6 cellular contexts compared by ENCODE assay signal in the genomic region with DNA sequence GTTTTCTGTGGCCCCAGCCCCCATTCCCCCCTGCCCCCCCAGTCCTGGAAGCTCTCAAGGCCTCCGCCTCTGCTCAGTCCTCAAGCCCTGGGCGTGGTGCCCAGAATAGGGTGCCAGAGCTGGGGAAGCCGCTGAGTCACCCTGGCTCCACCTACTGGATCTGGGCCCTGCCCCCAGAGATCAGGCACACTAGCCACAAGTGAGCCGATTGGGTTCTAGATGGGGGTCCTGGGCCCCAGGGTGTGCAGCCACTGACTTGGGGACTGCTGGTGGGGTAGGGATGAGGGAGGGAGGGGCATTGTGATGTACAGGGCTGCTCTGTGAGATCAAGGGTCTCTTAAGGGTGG. TPM values are rescaled to one million over a fixed set of nuclear protein-coding genes. Genes with fewer than 3 reads are reported as not detected.
A peak's percentile ranks its signal among the peaks of the same experiment; 100 is the strongest.
DNase-seq lines count a peak whose midpoint lies in the region; ATAC-seq and TF ChIP-seq lines count a peak whose summit lies in the region.

No MANE protein-coding gene starts in this region.

- H3K4me1 Mint-ChIP-seq in glutamatergic neuron (ENCODE audit: low read depth, unreplicated experiment): peaks cover 10% of the 10 kb centered on the region

- no peak overlapping the region for H3K4me3 Mint-ChIP-seq in glutamatergic neuron (ENCODE audit: unreplicated experiment)

- H3K4me3 ChIP-seq in RWPE2 (ENCODE audit: severe bottlenecking): no peak overlapping the region

- H3K27ac Mint-ChIP-seq in glutamatergic neuron (ENCODE audit: unreplicated experiment): no peak overlapping the region

- H3K36me3 Mint-ChIP-seq in glutamatergic neuron (ENCODE audit: unreplicated experiment): no peaks in the 10 kb centered on the region

- peak; percentile 82 for ATAC-seq in RWPE2 (ENCODE audit: low read depth)

- DNase-seq in GM04504 (ENCODE audit: low read depth): peak; percentile 97
- DNase-seq in RWPE2 (ENCODE audit: low spot score): peak; percentile 98
- peak; percentile 96 for DNase-seq in epidermal melanocyte (ENCODE audit: insufficient read length, low spot score)
- peak; percentile 93 for DNase-seq in putamen (ENCODE audit: low spot score)
- DNase-seq in glutamatergic neuron: no peak
- DNase-seq in OCI-M2 (lab: John Stamatoyannopoulos, UW; ENCODE audit: unreplicated experiment): no peak

- TF ChIP-seq CTCF in RWPE2 (IDR thresholded peaks at IDR 0.05; ENCODE audit: poor library complexity, severe bottlenecking) (no peak), glutamatergic neuron (IDR thresholded peaks at IDR 0.05; ENCODE audit: partially characterized antibody, unreplicated experiment) (no peak)

- peaks cover 17% of the 10 kb centered on the region for H3K4me1 ChIP-seq in RWPE2 (ENCODE audit: insufficient read depth, poor library complexity, severe bottlenecking)

- peaks cover 6% of the 10 kb centered on the region for H3K9me3 Mint-ChIP-seq in glutamatergic neuron (ENCODE audit: unreplicated experiment)

- peak overlapping the region; percentile 94 for H3K27ac ChIP-seq in RWPE2 (ENCODE audit: poor library complexity, severe bottlenecking)

- no peaks in the 10 kb centered on the region for H3K9me3 ChIP-seq in RWPE2 (ENCODE audit: severe bottlenecking)

- peaks cover 7% of the 10 kb centered on the region for H3K27me3 Mint-ChIP-seq in glutamatergic neuron (ENCODE audit: unreplicated experiment)

- H3K27me3 ChIP-seq in RWPE2 (ENCODE audit: insufficient read depth, poor library complexity, severe bottlenecking): no peaks in the 10 kb centered on the region

- H3K36me3 ChIP-seq in RWPE2 (ENCODE audit: low read depth): peaks cover 90% of the 10 kb centered on the region

RNA-seq across cellular contexts. Expression of gene EIF4G1, which starts 5.7 kb away (rescaled TPM):
- total RNA-seq in glutamatergic neuron (ENCODE audit: unreplicated experiment): 346 TPM

RNA-seq across cellular contexts. Expression of gene FAM131A, which starts 17.3 kb away (rescaled TPM):
- total RNA-seq in glutamatergic neuron (ENCODE audit: unreplicated experiment): 51.4 TPM

RNA-seq across cellular contexts. Expression of gene PSMD2, which starts 21.0 kb away (rescaled TPM):
- 338 TPM for total RNA-seq in glutamatergic neuron (ENCODE audit: unreplicated experiment)

RNA-seq across cellular contexts. Expression of gene CLCN2, which starts 41.3 kb away (rescaled TPM):
- 17.8 TPM for total RNA-seq in glutamatergic neuron (ENCODE audit: unreplicated experiment)

RNA-seq across cellular contexts. Expression of gene POLR2H, which starts 41.4 kb away (rescaled TPM):
- 48.1 TPM for total RNA-seq in glutamatergic neuron (ENCODE audit: unreplicated experiment)

Comparison
In these comparisons a context has a peak if more than half of its experiments do, and no peak if none do; other contexts are left out.
1. DNase-seq: peak in GM04504 (single experiment), RWPE2 (single experiment), epidermal melanocyte (single experiment) and putamen (single experiment); none in glutamatergic neuron (single experiment) and OCI-M2 (single experiment).